7 cellular contexts compared by ENCODE assay signal in the genomic region with DNA sequence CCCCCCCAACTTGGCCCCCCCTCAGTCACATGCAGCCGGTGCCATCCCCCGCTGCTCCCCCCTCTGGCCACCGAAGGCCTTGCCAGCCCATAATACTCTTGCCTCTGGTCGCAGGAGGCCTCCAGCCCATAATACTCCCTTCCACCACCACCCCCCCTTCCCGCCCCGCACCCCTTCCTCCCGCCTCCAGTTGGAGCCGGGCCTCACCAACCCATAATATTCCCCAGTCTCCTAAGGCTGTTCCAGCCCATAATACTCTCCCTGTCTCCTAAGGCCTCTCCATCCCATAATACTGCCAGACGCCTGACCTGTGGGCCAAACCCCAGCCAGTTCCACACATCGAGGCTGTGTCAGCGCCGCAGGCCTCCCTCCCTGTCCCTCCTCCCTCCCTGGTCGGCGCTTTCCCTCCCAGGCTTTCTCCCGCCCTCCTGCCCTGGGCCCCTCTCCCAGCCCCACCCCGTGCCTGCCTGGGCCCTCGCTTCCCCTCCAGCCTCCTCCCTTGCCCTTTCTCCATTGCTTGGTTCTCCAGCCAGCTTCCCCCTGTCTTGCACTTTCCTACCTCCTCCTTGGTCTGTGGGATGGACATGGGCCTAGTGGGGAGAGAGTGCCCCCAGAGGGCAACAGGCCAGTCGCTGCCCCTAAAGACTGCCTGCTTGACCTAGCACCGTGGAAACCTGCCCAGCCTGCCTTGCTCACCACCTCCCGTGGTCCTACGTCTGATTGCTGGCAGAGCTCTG.
DNase-seq lines count a peak whose midpoint lies in the region; ATAC-seq and TF ChIP-seq lines count a peak whose summit lies in the region.

No MANE protein-coding gene starts in this region.

- DNase-seq in GM10266 (ENCODE audit: extremely low spot score) (peak; percentile 78), NAMALWA (ENCODE audit: low spot score) (peak; percentile 37), SIG-M5 (lab: John Stamatoyannopoulos, UW) (peak; percentile 93), brain microvascular endothelial cell (peak; percentile 92), hepatic stellate cell (ENCODE audit: low spot score) (peak; percentile 95), posterior cingulate gyrus (peak; percentile 79 to 98 (median 86))

- intact Hi-C loops in posterior cingulate gyrus (cut with DNase I): no loop called here

- TF ChIP-seq CTCF in GM10266 (IDR thresholded peaks at IDR 0.05; ENCODE audit: control insufficient read depth, insufficient read depth, low read depth, missing control alignments): peak; percentile 42
- peak; percentile 36 for TF ChIP-seq CTCF in brain microvascular endothelial cell (IDR thresholded peaks at IDR 0.05; ENCODE audit: low read depth, low read length, missing control alignments)

- ATAC-seq in HG02798 (IDR thresholded peaks at IDR 0.05; ENCODE audit: poor library complexity, unreplicated experiment): no peak

- in situ Hi-C loops in brain microvascular endothelial cell (cut with HindIII; ENCODE audit: low pct_ligation_motif_present, low sequenced_read_pairs): no loop called here

- no peaks in the 10 kb centered on the region for H3K27me3 ChIP-seq in brain microvascular endothelial cell (replicated peaks)

- H3K36me3 ChIP-seq in brain microvascular endothelial cell (replicated peaks): no peaks in the 10 kb centered on the region

- H3K4me3 ChIP-seq in brain microvascular endothelial cell (ENCODE audit: low read depth, low read length): no peak overlapping the region

- H3K27ac ChIP-seq in brain microvascular endothelial cell: peak overlapping the region; percentile 52

Comparison
In these comparisons a context has a peak if more than half of its experiments do, and no peak if none do; other contexts are left out.
1. DNase-seq: peak in every context shown above with its lines; median percentile 95 in hepatic stellate cell; 93 in SIG-M5; 92 in brain microvascular endothelial cell; 86 in posterior cingulate gyrus; 78 in GM10266; 37 in NAMALWA.